In the genomic region with DNA sequence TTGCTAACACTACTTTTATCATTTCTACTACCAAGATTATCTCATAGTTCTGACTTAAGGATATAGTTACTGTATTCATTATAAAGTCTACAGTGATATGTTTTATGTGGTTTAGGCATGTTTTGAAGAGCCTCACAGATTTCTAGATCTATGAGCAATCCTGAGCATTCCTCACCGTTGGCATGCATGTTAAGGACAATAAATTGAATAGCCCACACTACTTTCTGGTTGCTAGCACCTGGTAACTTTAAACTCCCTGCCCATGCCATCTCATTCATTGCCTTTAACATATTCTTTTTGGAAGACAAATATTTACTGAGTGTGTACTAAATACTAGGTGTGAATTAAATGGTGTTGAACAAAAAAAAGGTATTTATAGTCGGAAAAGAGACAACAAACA, we compare ENCODE assay signal across 25 cellular contexts.
"Had no signal": no experiment of that assay in that cellular context is flagged by ENCODE, and none has a peak within 500 bp of the region (broad histone marks: within the 10 kb centered on the region; RNA-seq: fewer than 3 reads in every experiment).

No MANE protein-coding gene starts in this region.

- H3K4me1 Mint-ChIP-seq: activated T-helper 17 cell treated with anti-CD3 and anti-CD28 coated beads, Interleukin-2, amount 50 U/mL, for 72 hours; central memory CD8-positive, alpha-beta T cell; naive thymus-derived CD8-positive, alpha-beta T cell; stimulated activated effector memory CD8-positive, alpha-beta T cell treated with anti-CD3 and anti-CD28 coated beads, Interleukin-12 subunit alpha, Interleukin-12 subunit beta, amount 100 ng/mL, for 72 hours; stimulated activated naive CD8-positive, alpha-beta T cell treated with anti-CD3 and anti-CD28 coated beads, Interleukin-15, amount 100 ng/mL, for 72 hours had no signal

- FAIRE-seq: colon, kidney had no signal

- H3K4me1 ChIP-seq: esophagus muscularis mucosa, gastrocnemius medialis, heart right ventricle, left lung, prostate gland, right atrium auricular region had no signal

- ATAC-seq: activated naive CD4-positive, alpha-beta T cell treated with anti-CD3 and anti-CD28 coated beads, Interleukin-2, amount 50 U/mL, for 72 hours; activated T-helper 17 cell treated with anti-CD3 and anti-CD28 coated beads, Interleukin-2, amount 50 U/mL, for 72 hours; gastrocnemius medialis; heart right ventricle; left lung; naive thymus-derived CD8-positive, alpha-beta T cell; stimulated activated effector memory CD8-positive, alpha-beta T cell treated with anti-CD3 and anti-CD28 coated beads, Interleukin-12 subunit alpha, Interleukin-12 subunit beta, amount 100 ng/mL, for 72 hours; stimulated activated naive CD8-positive, alpha-beta T cell treated with anti-CD3 and anti-CD28 coated beads, Interleukin-15, amount 100 ng/mL, for 72 hours had no signal

- DNase-seq: activated CD4-positive, alpha-beta T cell treated with anti-CD3 and anti-CD28 coated beads for 1 hour; activated CD8-positive, alpha-beta memory T cell treated with anti-CD3 and anti-CD28 coated beads, Interleukin-2, amount 50 U/mL, for 4 hours; activated T-cell treated with anti-CD3 and anti-CD28 coated beads, Interleukin-2, amount 50 U/mL, for 24 hours; aorta; brain microvascular endothelial cell; effector memory CD4-positive, alpha-beta T cell; gastrocnemius medialis; heart right ventricle; kidney; left lung; naive thymus-derived CD8-positive, alpha-beta T cell; stimulated activated CD4-positive, alpha-beta T cell treated with anti-CD3 and anti-CD28 coated beads, Interleukin-1b, Interleukin-23, amount 100 ng/mL, for 48 hours; stimulated activated naive CD8-positive, alpha-beta T cell treated with anti-CD3 and anti-CD28 coated beads, Interleukin-15, amount 100 ng/mL, for 72 hours; T-helper 9 cell; tibial artery had no signal

- H3K27ac ChIP-seq: brain microvascular endothelial cell, esophagus muscularis mucosa, gastrocnemius medialis, heart right ventricle, left lung, prostate gland, right atrium auricular region, tibial artery had no signal

- H3K36me3 Mint-ChIP-seq: activated naive CD4-positive, alpha-beta T cell treated with anti-CD3 and anti-CD28 coated beads, Interleukin-2, amount 50 U/mL, for 72 hours; mesothelial cell of epicardium; naive thymus-derived CD8-positive, alpha-beta T cell; stimulated activated effector memory CD8-positive, alpha-beta T cell treated with anti-CD3 and anti-CD28 coated beads, Interleukin-12 subunit alpha, Interleukin-12 subunit beta, amount 100 ng/mL, for 72 hours had no signal

- H3K36me3 ChIP-seq: brain microvascular endothelial cell, esophagus muscularis mucosa, gastrocnemius medialis, heart right ventricle, left lung, prostate gland, right atrium auricular region, tibial artery had no signal

- H3K4me3 Mint-ChIP-seq: activated T-cell treated with anti-CD3 and anti-CD28 coated beads, Interleukin-2, amount 50 U/mL, for 24 hours; activated T-helper 17 cell treated with anti-CD3 and anti-CD28 coated beads, Interleukin-2, amount 50 U/mL, for 72 hours; central memory CD8-positive, alpha-beta T cell; mesothelial cell of epicardium; naive thymus-derived CD8-positive, alpha-beta T cell; stimulated activated effector memory CD8-positive, alpha-beta T cell treated with anti-CD3 and anti-CD28 coated beads, Interleukin-12 subunit alpha, Interleukin-12 subunit beta, amount 100 ng/mL, for 72 hours; stimulated activated naive CD8-positive, alpha-beta T cell treated with anti-CD3 and anti-CD28 coated beads, Interleukin-15, amount 100 ng/mL, for 72 hours had no signal

- H3K27me3 Mint-ChIP-seq: activated T-cell treated with anti-CD3 and anti-CD28 coated beads, Interleukin-2, amount 50 U/mL, for 24 hours; activated T-helper 17 cell treated with anti-CD3 and anti-CD28 coated beads, Interleukin-2, amount 50 U/mL, for 72 hours; central memory CD8-positive, alpha-beta T cell; naive thymus-derived CD8-positive, alpha-beta T cell; stimulated activated naive CD8-positive, alpha-beta T cell treated with anti-CD3 and anti-CD28 coated beads, Interleukin-15, amount 100 ng/mL, for 72 hours had no signal

- H3K4me3 ChIP-seq: esophagus muscularis mucosa, gastrocnemius medialis, heart right ventricle, left lung, lung, prostate gland, right atrium auricular region, tibial artery had no signal

- H3K27ac Mint-ChIP-seq: activated naive CD4-positive, alpha-beta T cell treated with anti-CD3 and anti-CD28 coated beads, Interleukin-2, amount 50 U/mL, for 72 hours; activated T-cell treated with anti-CD3 and anti-CD28 coated beads, Interleukin-2, amount 50 U/mL, for 24 hours; activated T-helper 17 cell treated with anti-CD3 and anti-CD28 coated beads, Interleukin-2, amount 50 U/mL, for 72 hours; mesothelial cell of epicardium; naive thymus-derived CD8-positive, alpha-beta T cell; stimulated activated effector memory CD8-positive, alpha-beta T cell treated with anti-CD3 and anti-CD28 coated beads, Interleukin-12 subunit alpha, Interleukin-12 subunit beta, amount 100 ng/mL, for 72 hours; stimulated activated naive CD8-positive, alpha-beta T cell treated with anti-CD3 and anti-CD28 coated beads, Interleukin-15, amount 100 ng/mL, for 72 hours had no signal

- H3K9me3 ChIP-seq: esophagus muscularis mucosa, gastrocnemius medialis, prostate gland, right atrium auricular region, tibial artery had no signal

- H3K27me3 ChIP-seq: brain microvascular endothelial cell, esophagus muscularis mucosa, gastrocnemius medialis, heart right ventricle, left lung, right atrium auricular region, tibial artery had no signal
